ENCODE assay signal across 8 cellular contexts in the genomic region with DNA sequence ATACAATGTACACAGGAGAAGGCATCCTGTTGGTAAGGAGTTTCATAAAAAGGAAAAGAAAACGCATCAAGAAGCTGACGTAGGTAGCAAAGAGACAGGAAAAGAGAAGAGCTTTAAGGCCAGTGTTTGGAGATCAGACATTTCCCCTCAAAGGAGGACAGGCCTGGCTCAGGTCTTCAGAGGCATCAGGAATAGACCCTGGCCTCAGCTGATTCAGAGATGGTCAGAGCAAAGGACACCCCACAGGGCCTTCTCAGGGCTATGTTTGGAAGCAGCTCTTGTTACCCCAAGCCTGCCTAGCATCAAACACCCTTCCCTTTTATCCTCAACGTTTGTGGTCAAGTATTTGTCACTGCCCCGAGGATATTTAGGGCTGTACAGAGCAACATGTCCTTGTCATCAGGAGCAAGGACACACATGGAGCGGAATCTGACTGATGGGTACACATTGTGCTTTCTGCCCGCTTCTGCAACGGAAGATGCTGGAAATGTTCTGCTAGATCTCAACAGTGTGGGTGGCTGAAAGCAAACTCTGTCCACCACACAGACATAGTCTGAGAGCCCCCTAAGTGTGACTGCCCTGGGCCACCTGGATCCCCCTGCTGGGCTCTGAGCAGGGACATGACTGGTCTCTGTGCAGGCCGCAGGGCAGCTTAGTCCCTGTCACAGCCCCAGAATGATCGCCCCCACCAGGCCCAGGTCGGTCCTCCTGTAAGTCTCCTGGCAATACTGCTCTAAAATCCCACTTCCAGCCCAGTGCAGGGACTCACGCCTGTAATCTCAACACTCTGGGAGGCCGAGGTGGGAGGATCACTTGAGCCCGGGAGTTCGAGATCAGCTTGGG. TPM values are rescaled to one million over a fixed set of nuclear protein-coding genes. Genes with fewer than 3 reads are reported as not detected.
DNase-seq lines count a peak whose midpoint lies in the region; ATAC-seq, FAIRE-seq and TF ChIP-seq lines count a peak whose summit lies in the region.

No MANE protein-coding gene starts in this region.

- FAIRE-seq in keratinocyte (lab: Jason Lieb, UNC) = no peak

- peak; percentile 28 for TF ChIP-seq CTCF in activated CD8-positive, alpha-beta T cell treated with anti-CD3 and anti-CD28 coated beads for 36 hours (IDR thresholded peaks at IDR 0.05)
- no peak for TF ChIP-seq CTCF in keratinocyte (optimal IDR thresholded peaks at IDR 0.05 in 1 of 3, IDR thresholded peaks at IDR 0.05 in 1 of 3, conservative IDR thresholded peaks at IDR 0.05 in 1 of 3; ENCODE audit: extremely low read depth in 1 of 3, insufficient read depth in 2 of 3, low read length in 3 of 3)
- no peak for TF ChIP-seq CTCF in tibial nerve (IDR thresholded peaks at IDR 0.05)

- dilution Hi-C loops in keratinocyte (cut with MboI; ENCODE audit: extremely low pct_ligation_motif_present, low sequenced_read_pairs) = no loop called here

- intact Hi-C loops in activated CD8-positive, alpha-beta T cell treated with anti-CD3 and anti-CD28 coated beads for 36 hours (cut with micrococcal nuclease) = no loop called here

- no peak for ATAC-seq in activated CD8-positive, alpha-beta T cell treated with anti-CD3 and anti-CD28 coated beads for 36 hours
- ATAC-seq in HG03565 (IDR thresholded peaks at IDR 0.05; ENCODE audit: unreplicated experiment) = no peak

- no peak overlapping the region for H3K9ac ChIP-seq in keratinocyte (ENCODE audit: control insufficient read depth, extremely low read depth, insufficient read depth, low read length)

- POLR2A ChIA-PET in activated CD8-positive, alpha-beta T cell treated with anti-CD3 and anti-CD28 coated beads for 36 hours (lab: Charles Lee) = interaction anchor here (1.1 to 4.0 kb wide), 4 partner anchors 9 to 62 kb away, joined by 3 to 18 read pairs (median 3); partner anchors contain the start of gene INTS15

- no peaks in the 10 kb centered on the region for H3K27me3 Mint-ChIP-seq in activated CD8-positive, alpha-beta T cell treated with anti-CD3 and anti-CD28 coated beads for 36 hours

- H3K27ac Mint-ChIP-seq in activated CD8-positive, alpha-beta T cell treated with anti-CD3 and anti-CD28 coated beads for 36 hours = peak overlapping the region; percentile 83

- H3K4me2 ChIP-seq in keratinocyte (ENCODE audit: control insufficient read depth, extremely low read depth, insufficient read depth, low read depth, low read length) = peak overlapping the region; percentile 27

- CTCF ChIA-PET in activated CD8-positive, alpha-beta T cell treated with anti-CD3 and anti-CD28 coated beads for 36 hours (lab: Charles Lee) = interaction anchor here (1.1 to 5.9 kb wide), 6 partner anchors 13 to 61 kb away, joined by 3 to 44 read pairs (median 4); partner anchors contain the start of gene INTS15

- peak; percentile 68 for DNase-seq in activated CD8-positive, alpha-beta memory T cell treated with anti-CD3 and anti-CD28 coated beads for 24 hours
- no peak for DNase-seq in activated CD8-positive, alpha-beta memory T cell treated with anti-CD3 and anti-CD28 coated beads, Interleukin-2, amount 50 U/mL, for 4 hours
- peak; percentile 40 for DNase-seq in activated CD8-positive, alpha-beta T cell treated with anti-CD3 and anti-CD28 coated beads for 36 hours
- DNase-seq in keratinocyte (ENCODE audit: low read depth, low spot score) = no peak
- DNase-seq in tibial nerve (ENCODE audit: low spot score in 2 of 2) = no peak
- DNase-seq in foreskin melanocyte = no peak
- DNase-seq in activated effector memory CD4-positive, alpha-beta T cell treated with anti-CD3 and anti-CD28 coated beads, Interleukin-2, amount 50 U/mL, for 16 hours = no peak

- H3K4me1 ChIP-seq in keratinocyte (ENCODE audit: control insufficient read depth, extremely low read depth, insufficient read depth, low read length) (no peaks in the 10 kb centered on the region), tibial nerve (peaks cover 0 to 4% (median 0%) of the 10 kb centered on the region in 4 donors)

- no peaks in the 10 kb centered on the region for H3K27me3 ChIP-seq in keratinocyte (ENCODE audit: control insufficient read depth, extremely low read depth, insufficient read depth, low read length)
- H3K27me3 ChIP-seq in tibial nerve = no peaks in the 10 kb centered on the region

- peaks cover 9% of the 10 kb centered on the region for H3K36me3 Mint-ChIP-seq in activated CD8-positive, alpha-beta T cell treated with anti-CD3 and anti-CD28 coated beads for 36 hours (ENCODE audit: low read depth)

- H3K4me3 ChIP-seq in keratinocyte (ENCODE audit: control insufficient read depth in 2 of 3, extremely low read depth in 1 of 3, insufficient read depth in 2 of 3, low read depth in 1 of 3, low read length in 3 of 3) = peak overlapping the region in 1 of 3 experiments; percentile 15
- H3K4me3 ChIP-seq in tibial nerve = peak overlapping the region; percentile 49 to 96 (median 78)

- H3K79me2 ChIP-seq in keratinocyte (ENCODE audit: control insufficient read depth, insufficient read depth, low read length) = no peaks in the 10 kb centered on the region

- H3K9me3 ChIP-seq in keratinocyte (ENCODE audit: control insufficient read depth, low read depth, low read length) (no peaks in the 10 kb centered on the region), tibial nerve (no peaks in the 10 kb centered on the region)

- H3K4me3 Mint-ChIP-seq in activated CD8-positive, alpha-beta T cell treated with anti-CD3 and anti-CD28 coated beads for 36 hours = peak overlapping the region; percentile 84

- H3K9me1 ChIP-seq in keratinocyte (ENCODE audit: control insufficient read depth, extremely low read depth, insufficient read depth, low read length) = no peaks in the 10 kb centered on the region

- H3K27ac ChIP-seq in keratinocyte (ENCODE audit: control insufficient read depth, insufficient read depth, low read length) (no peak overlapping the region), tibial nerve (peak overlapping the region in 1 of 4 donors; percentile 97)

- no peaks in the 10 kb centered on the region for H4K20me1 ChIP-seq in keratinocyte (ENCODE audit: control insufficient read depth, extremely low read depth, insufficient read depth, low read length)

- peaks cover 23% of the 10 kb centered on the region for H3K4me1 Mint-ChIP-seq in activated CD8-positive, alpha-beta T cell treated with anti-CD3 and anti-CD28 coated beads for 36 hours (ENCODE audit: low read depth)

- no peaks in the 10 kb centered on the region for H3K9me3 Mint-ChIP-seq in activated CD8-positive, alpha-beta T cell treated with anti-CD3 and anti-CD28 coated beads for 36 hours

- TF ChIP-seq EP300 in tibial nerve (IDR thresholded peaks at IDR 0.05) = no peak

- no peak for TF ChIP-seq POLR2A in tibial nerve (IDR thresholded peaks at IDR 0.05)

- 79 to 80% methylated on average over 12 to 14 of the region's 14 CpGs for WGBS in tibial nerve, 2 donors

- peaks cover 2 to 4% of the 10 kb centered on the region in 2 experiments for H3K36me3 ChIP-seq in keratinocyte (ENCODE audit: control insufficient read depth in 2 of 2, extremely low read depth in 1 of 2, insufficient read depth in 2 of 2, low read length in 2 of 2)
- peaks cover 0 to 21% (median 0%) of the 10 kb centered on the region in 3 donors for H3K36me3 ChIP-seq in tibial nerve

- H2AFZ ChIP-seq in keratinocyte (ENCODE audit: control insufficient read depth, low read length) = no peak overlapping the region

RNA-seq across cellular contexts. Expression of gene ZDHHC4, which starts 1.0 kb away (rescaled TPM):
- total RNA-seq in activated CD8-positive, alpha-beta T cell treated with anti-CD3 and anti-CD28 coated beads for 36 hours = 10 to 100 TPM; 27.8 to 32.0 TPM
- 50.7 to 66.1 TPM (median 60.6 TPM) in 3 replicates for polyA plus RNA-seq in keratinocyte
- polyA plus RNA-seq in keratinocyte (2011; ENCODE audit: low read depth) = 6.8 TPM
- polyA plus RNA-seq in keratinocyte (2011; cell fraction: cytosol; rRNA removed) = 64.5 and 69.8 TPM in 2 replicates
- polyA plus RNA-seq in keratinocyte (2011; cell fraction: nucleus; rRNA removed) = 42.1 and 42.5 TPM in 2 replicates
- 26.7 and 31.7 TPM in 2 replicates for polyA plus RNA-seq in keratinocyte (2012; ENCODE audit: low replicate concordance)
- 66.5 to 118 TPM (median 95.0 TPM) in 3 replicates for polyA minus RNA-seq in keratinocyte
- polyA minus RNA-seq in keratinocyte (2011; cell fraction: cytosol; rRNA and poly(A)+ RNA removed) = 44.7 TPM
- 10.3 and 20.0 TPM in 2 replicates for polyA minus RNA-seq in keratinocyte (2011; cell fraction: nucleus; rRNA and poly(A)+ RNA removed)
- 10 to 100 TPM; 38.1 to 48.3 (median 43.2) TPM for total RNA-seq in tibial nerve

RNA-seq across cellular contexts. Expression of gene INTS15, which starts 13.6 kb away (rescaled TPM):
- total RNA-seq in activated CD8-positive, alpha-beta T cell treated with anti-CD3 and anti-CD28 coated beads for 36 hours = 10 to 100 TPM; 26.8 to 29.8 TPM
- 11.9 to 22.5 TPM (median 12.1 TPM) in 3 replicates for polyA plus RNA-seq in keratinocyte
- polyA plus RNA-seq in keratinocyte (2011; ENCODE audit: low read depth) = 4.7 TPM
- polyA plus RNA-seq in keratinocyte (2011; cell fraction: cytosol; rRNA removed) = 17.0 and 19.7 TPM in 2 replicates
- 26.7 and 33.4 TPM in 2 replicates for polyA plus RNA-seq in keratinocyte (2011; cell fraction: nucleus; rRNA removed)
- 14.9 and 17.1 TPM in 2 replicates for polyA plus RNA-seq in keratinocyte (2012; ENCODE audit: low replicate concordance)
- 9.0 to 18.6 TPM (median 12.4 TPM) in 3 replicates for polyA minus RNA-seq in keratinocyte
- polyA minus RNA-seq in keratinocyte (2011; cell fraction: cytosol; rRNA and poly(A)+ RNA removed) = 16.5 TPM
- polyA minus RNA-seq in keratinocyte (2011; cell fraction: nucleus; rRNA and poly(A)+ RNA removed) = 9.1 and 10.8 TPM in 2 replicates
- 10 to 100 TPM; 28.0 to 63.0 (median 34.0) TPM for total RNA-seq in tibial nerve

RNA-seq across cellular contexts. Expression of gene GRID2IP, which starts 25.0 kb away (rescaled TPM):
- under 1 TPM; 0.18 to 0.23 TPM for total RNA-seq in activated CD8-positive, alpha-beta T cell treated with anti-CD3 and anti-CD28 coated beads for 36 hours
- 0.01 to 0.04 TPM (median 0.03 TPM) in 3 replicates for polyA plus RNA-seq in keratinocyte
- polyA plus RNA-seq in keratinocyte (2011; ENCODE audit: low read depth) = not detected
- not detected in 2 replicates for polyA plus RNA-seq in keratinocyte (2011; cell fraction: cytosol; rRNA removed)
- 0.05 TPM in 1 of 2 replicates, not detected in the other for polyA plus RNA-seq in keratinocyte (2011; cell fraction: nucleus; rRNA removed)
- not detected in 2 replicates for polyA plus RNA-seq in keratinocyte (2012; ENCODE audit: low replicate concordance)
- 0.16 TPM in 1 of 3 replicates, not detected in the others for polyA minus RNA-seq in keratinocyte
- not detected for polyA minus RNA-seq in keratinocyte (2011; cell fraction: cytosol; rRNA and poly(A)+ RNA removed)
- not detected in 2 replicates for polyA minus RNA-seq in keratinocyte (2011; cell fraction: nucleus; rRNA and poly(A)+ RNA removed)
- total RNA-seq in tibial nerve = not detected

RNA-seq across cellular contexts. Expression of gene ZNF853, which starts 39.2 kb away (rescaled TPM):
- 1 to 10 TPM; 1.3 to 1.8 TPM for total RNA-seq in activated CD8-positive, alpha-beta T cell treated with anti-CD3 and anti-CD28 coated beads for 36 hours
- 0.02 to 0.03 TPM (median 0.03 TPM) in 3 replicates for polyA plus RNA-seq in keratinocyte
- 0.11 TPM for polyA plus RNA-seq in keratinocyte (2011; ENCODE audit: low read depth)
- polyA plus RNA-seq in keratinocyte (2011; cell fraction: cytosol; rRNA removed) = 0.04 TPM in 1 of 2 replicates, not detected in the other
- polyA plus RNA-seq in keratinocyte (2011; cell fraction: nucleus; rRNA removed) = 0.04 and 0.09 TPM in 2 replicates
- polyA plus RNA-seq in keratinocyte (2012; ENCODE audit: low replicate concordance) = 0.04 TPM in 1 of 2 replicates, not detected in the other
- not detected in 3 replicates for polyA minus RNA-seq in keratinocyte
- polyA minus RNA-seq in keratinocyte (2011; cell fraction: cytosol; rRNA and poly(A)+ RNA removed) = not detected
- not detected in 2 replicates for polyA minus RNA-seq in keratinocyte (2011; cell fraction: nucleus; rRNA and poly(A)+ RNA removed)
- 10 to 100 TPM in 3 of 4 donors, 1 to 10 TPM in 1; 8.2 to 18.2 (median 12.7) TPM for total RNA-seq in tibial nerve

Comparison
In these comparisons a context has a peak if more than half of its experiments do, and no peak if none do; other contexts are left out.
1. DNase-seq: peak in activated CD8-positive, alpha-beta memory T cell treated with anti-CD3 and anti-CD28 coated beads for 24 hours (single experiment) and activated CD8-positive, alpha-beta T cell treated with anti-CD3 and anti-CD28 coated beads for 36 hours (single experiment); none in activated CD8-positive, alpha-beta memory T cell treated with anti-CD3 and anti-CD28 coated beads, Interleukin-2, amount 50 U/mL, for 4 hours (single experiment), keratinocyte (single experiment), tibial nerve (0 of 2), foreskin melanocyte (single experiment) and activated effector memory CD4-positive, alpha-beta T cell treated with anti-CD3 and anti-CD28 coated beads, Interleukin-2, amount 50 U/mL, for 16 hours (single experiment).